1 cellular context compared by ENCODE assay signal in the genomic region with DNA sequence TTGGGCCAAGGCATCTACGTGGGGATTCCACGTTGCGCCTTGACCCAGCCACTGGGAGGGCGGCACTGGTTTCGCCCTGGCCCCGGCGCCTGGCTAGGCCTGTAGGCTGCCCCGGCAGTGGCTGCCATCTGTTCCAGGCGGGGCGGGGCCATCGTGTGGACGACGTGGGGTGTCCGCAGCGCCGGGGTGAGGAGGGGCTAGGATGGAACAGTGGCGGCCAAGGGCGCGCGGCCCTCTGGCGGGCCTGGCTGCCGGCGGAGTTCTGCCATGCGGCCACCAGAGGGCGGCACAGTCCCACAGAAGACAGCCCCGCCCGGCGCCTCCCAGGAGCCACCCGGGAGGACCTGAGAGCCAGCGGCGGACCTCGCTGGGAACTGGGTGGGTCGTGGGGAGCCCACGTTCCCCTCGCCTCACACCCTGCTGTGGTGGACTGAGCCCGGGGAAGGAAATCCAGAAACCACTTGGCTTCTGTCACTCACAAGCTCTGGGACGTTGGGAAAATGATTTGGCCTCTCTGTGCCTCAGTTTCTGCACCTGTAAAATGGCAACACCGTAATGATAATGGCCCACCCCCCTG.
TF ChIP-seq lines count a peak whose summit lies in the region.

No MANE protein-coding gene starts in this region.

TF ChIP-seq in HepG2, 621 proteins besides CTCF, POLR2A, EP300 and RAD21 (continued from another document and continues in another):
- TF ChIP-seq, protein P1, sequence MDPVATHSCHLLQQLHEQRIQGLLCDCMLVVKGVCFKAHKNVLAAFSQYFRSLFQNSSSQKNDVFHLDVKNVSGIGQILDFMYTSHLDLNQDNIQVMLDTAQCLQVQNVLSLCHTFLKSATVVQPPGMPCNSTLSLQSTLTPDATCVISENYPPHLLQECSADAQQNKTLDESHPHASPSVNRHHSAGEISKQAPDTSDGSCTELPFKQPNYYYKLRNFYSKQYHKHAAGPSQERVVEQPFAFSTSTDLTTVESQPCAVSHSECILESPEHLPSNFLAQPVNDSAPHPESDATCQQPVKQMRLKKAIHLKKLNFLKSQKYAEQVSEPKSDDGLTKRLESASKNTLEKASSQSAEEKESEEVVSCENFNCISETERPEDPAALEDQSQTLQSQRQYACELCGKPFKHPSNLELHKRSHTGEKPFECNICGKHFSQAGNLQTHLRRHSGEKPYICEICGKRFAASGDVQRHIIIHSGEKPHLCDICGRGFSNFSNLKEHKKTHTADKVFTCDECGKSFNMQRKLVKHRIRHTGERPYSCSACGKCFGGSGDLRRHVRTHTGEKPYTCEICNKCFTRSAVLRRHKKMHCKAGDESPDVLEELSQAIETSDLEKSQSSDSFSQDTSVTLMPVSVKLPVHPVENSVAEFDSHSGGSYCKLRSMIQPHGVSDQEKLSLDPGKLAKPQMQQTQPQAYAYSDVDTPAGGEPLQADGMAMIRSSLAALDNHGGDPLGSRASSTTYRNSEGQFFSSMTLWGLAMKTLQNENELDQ (CRISPR knock-in tag; IDR thresholded peaks at IDR 0.05; ENCODE audit: borderline replicate concordance) = no peak
- TF ChIP-seq ZFYVE20 (CRISPR knock-in tag; IDR thresholded peaks at IDR 0.05; ENCODE audit: borderline replicate concordance, low read depth) (no peak), FOXJ3 (CRISPR knock-in tag; IDR thresholded peaks at IDR 0.05; ENCODE audit: borderline replicate concordance) (no peak), KLF16 (CRISPR knock-in tag; IDR thresholded peaks at IDR 0.05) (no peak), XRCC5 (optimal IDR thresholded peaks at IDR 0.05; ENCODE audit: low read length) (peak; percentile 24), CERS6 (CRISPR knock-in tag; IDR thresholded peaks at IDR 0.05) (no peak), THAP11 (CRISPR knock-in tag; IDR thresholded peaks at IDR 0.05) (peak; percentile 15; the same call in 1 of the 2 replicates), MXD4 (CRISPR knock-in tag; IDR thresholded peaks at IDR 0.05) (no peak), ZNF788 (CRISPR knock-in tag; IDR thresholded peaks at IDR 0.05; ENCODE audit: borderline replicate concordance) (peak; percentile 74; the same call in 1 of the 2 replicates), RFXAP (CRISPR knock-in tag; IDR thresholded peaks at IDR 0.05; ENCODE audit: borderline replicate concordance) (0 out of 2 replicates have a peak, but pooled peaks have one; percentile 30), FUBP1 (CRISPR knock-in tag; IDR thresholded peaks at IDR 0.05; ENCODE audit: borderline replicate concordance) (no peak), KDM2A (CRISPR knock-in tag; IDR thresholded peaks at IDR 0.05; ENCODE audit: borderline replicate concordance, low read depth) (peak; percentile 60; the same call in 1 of the 2 replicates), SNAPC2 (CRISPR knock-in tag; IDR thresholded peaks at IDR 0.05) (no peak), ZNF746 (CRISPR knock-in tag; IDR thresholded peaks at IDR 0.05) (no peak), FOSL2 (CRISPR knock-in tag; IDR thresholded peaks at IDR 0.05) (no peak), ZBTB38 (CRISPR knock-in tag; IDR thresholded peaks at IDR 0.05) (0 out of 2 replicates have a peak, but pooled peaks have one; percentile 38), ZSCAN31 (CRISPR knock-in tag; IDR thresholded peaks at IDR 0.05; ENCODE audit: low read depth) (peak; percentile 62; the same call in 1 of the 2 replicates), REST (IDR thresholded peaks at IDR 0.05; ENCODE audit: borderline replicate concordance in 1 of 2, low read depth in 1 of 2, low read length in 2 of 2) (no peak), ZNF879 (CRISPR knock-in tag; IDR thresholded peaks at IDR 0.05) (no peak), MTF2 (CRISPR knock-in tag; IDR thresholded peaks at IDR 0.05; ENCODE audit: borderline replicate concordance) (peak; percentile 76; the same call in 1 of the 2 replicates), REL (CRISPR knock-in tag; conservative IDR thresholded peaks at IDR 0.05) (0 out of 2 replicates have a peak, but pooled peaks have one; percentile 26), ZNF263 (CRISPR knock-in tag; IDR thresholded peaks at IDR 0.05) (peak; percentile 79; the same call in 1 of the 2 replicates), UBTF (CRISPR knock-in tag; IDR thresholded peaks at IDR 0.05) (peak; percentile 41; the same call in 1 of the 2 replicates), ZNF331 (CRISPR knock-in tag; IDR thresholded peaks at IDR 0.05) (no peak), IRF9 (CRISPR knock-in tag; IDR thresholded peaks at IDR 0.05; ENCODE audit: borderline replicate concordance) (0 out of 2 replicates have a peak, but pooled peaks have one; percentile 59), ELF4 (CRISPR knock-in tag; IDR thresholded peaks at IDR 0.05; ENCODE audit: borderline replicate concordance) (no peak), ISL2 (CRISPR knock-in tag; IDR thresholded peaks at IDR 0.05) (0 out of 2 replicates have a peak, but pooled peaks have one; percentile 22), HNRNPK (IDR thresholded peaks at IDR 0.05; ENCODE audit: low read depth, low read length, poor library complexity, severe bottlenecking) (no peak), JARID2 (CRISPR knock-in tag; IDR thresholded peaks at IDR 0.05; ENCODE audit: insufficient replicate concordance) (peak; percentile 60), SMC3 (IDR thresholded peaks at IDR 0.05; ENCODE audit: low read length) (peak; percentile 15; the same call in 1 of the 2 replicates), FOXM1 (CRISPR knock-in tag; IDR thresholded peaks at IDR 0.05) (no peak), SALL1 (CRISPR knock-in tag; IDR thresholded peaks at IDR 0.05) (peak; percentile 53; the same call in 1 of the 2 replicates), ZBTB39 (CRISPR knock-in tag; IDR thresholded peaks at IDR 0.05) (no peak), MEIS2 (CRISPR knock-in tag; IDR thresholded peaks at IDR 0.05) (0 out of 2 replicates have a peak, but pooled peaks have one; percentile 44), GFI1 (CRISPR knock-in tag; IDR thresholded peaks at IDR 0.05; ENCODE audit: borderline replicate concordance) (0 out of 2 replicates have a peak, but pooled peaks have one; percentile 21), ZFY (CRISPR knock-in tag; IDR thresholded peaks at IDR 0.05) (peak; percentile 59; the same call in 1 of the 2 replicates), ZSCAN9 (CRISPR knock-in tag; IDR thresholded peaks at IDR 0.05; ENCODE audit: borderline replicate concordance) (no peak), ZNF503 (CRISPR knock-in tag; IDR thresholded peaks at IDR 0.05) (no peak)
- TF ChIP-seq, protein P2, sequence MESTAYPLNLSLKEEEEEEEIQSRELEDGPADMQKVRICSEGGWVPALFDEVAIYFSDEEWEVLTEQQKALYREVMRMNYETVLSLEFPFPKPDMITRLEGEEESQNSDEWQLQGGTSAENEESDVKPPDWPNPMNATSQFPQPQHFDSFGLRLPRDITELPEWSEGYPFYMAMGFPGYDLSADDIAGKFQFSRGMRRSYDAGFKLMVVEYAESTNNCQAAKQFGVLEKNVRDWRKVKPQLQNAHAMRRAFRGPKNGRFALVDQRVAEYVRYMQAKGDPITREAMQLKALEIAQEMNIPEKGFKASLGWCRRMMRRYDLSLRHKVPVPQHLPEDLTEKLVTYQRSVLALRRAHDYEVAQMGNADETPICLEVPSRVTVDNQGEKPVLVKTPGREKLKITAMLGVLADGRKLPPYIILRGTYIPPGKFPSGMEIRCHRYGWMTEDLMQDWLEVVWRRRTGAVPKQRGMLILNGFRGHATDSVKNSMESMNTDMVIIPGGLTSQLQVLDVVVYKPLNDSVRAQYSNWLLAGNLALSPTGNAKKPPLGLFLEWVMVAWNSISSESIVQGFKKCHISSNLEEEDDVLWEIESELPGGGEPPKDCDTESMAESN (CRISPR knock-in tag; conservative IDR thresholded peaks at IDR 0.05) = peak; percentile 67
